ENCODE assay signal across 19 cellular contexts in the genomic region with DNA sequence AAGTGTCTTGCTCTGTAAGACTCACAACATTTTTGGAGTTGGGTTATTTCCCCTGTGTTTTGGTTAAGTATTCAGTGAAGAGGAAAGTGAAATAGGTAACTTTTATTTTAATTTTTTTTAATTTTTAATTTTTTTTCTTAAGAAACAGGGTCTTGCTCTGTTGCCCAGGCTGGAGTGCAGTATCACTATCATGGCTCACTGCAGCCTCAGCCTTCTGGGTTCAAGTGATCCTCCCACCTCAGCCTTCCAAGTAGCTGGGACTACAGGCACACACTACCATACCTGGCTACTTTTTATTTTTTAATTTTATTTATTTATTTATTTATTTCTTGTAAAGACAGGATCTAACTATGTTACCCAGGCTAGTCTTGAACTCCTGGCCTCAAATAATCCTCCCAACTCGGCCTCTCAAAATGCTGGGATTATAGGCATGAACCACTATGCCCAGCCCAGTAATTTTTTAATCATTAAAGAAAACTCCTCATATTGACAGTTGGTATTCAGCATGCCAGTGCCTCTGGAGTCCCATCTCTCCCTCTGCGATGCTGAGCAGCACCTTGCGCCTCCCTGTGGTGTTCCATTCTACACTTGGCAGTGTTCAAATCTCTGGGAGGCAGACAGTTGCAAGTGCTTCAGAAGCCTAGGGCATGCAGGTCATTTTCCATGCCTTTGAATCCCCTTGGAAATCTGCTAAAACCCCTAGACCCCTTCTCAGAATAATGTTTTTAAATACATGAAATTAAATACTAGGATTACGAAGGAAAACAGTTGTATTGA. TPM values are rescaled to one million over a fixed set of nuclear protein-coding genes. Genes with fewer than 3 reads are reported as not detected.
A peak's percentile ranks its signal among the peaks of the same experiment; 100 is the strongest.
DNase-seq lines count a peak whose midpoint lies in the region; ATAC-seq and TF ChIP-seq lines count a peak whose summit lies in the region.
"Had no signal": no experiment of that assay in that cellular context is flagged by ENCODE, and none has a peak within 500 bp of the region (broad histone marks: within the 10 kb centered on the region; RNA-seq: fewer than 3 reads in every experiment).

No MANE protein-coding gene starts in this region.

- TF ChIP-seq POLR2A in NB4 (IDR thresholded peaks at IDR 0.05; ENCODE audit: extremely low read depth, insufficient read length), result no peak

- no peak for TF ChIP-seq CTCF in NB4 (IDR thresholded peaks at IDR 0.05; ENCODE audit: low read depth, low read length)
- TF ChIP-seq CTCF in fibroblast of villous mesenchyme (IDR thresholded peaks at IDR 0.05; ENCODE audit: insufficient read depth, low read depth, low read length), result peak; percentile 8

- DNase-seq in NCI-H2171 treated with DMSO at 0.1 percent for 48 hours (lab: John Stamatoyannopoulos, UW) (peak; percentile 32), NCI-H2171 (lab: John Stamatoyannopoulos, UW) (no peak), COLO668 (lab: John Stamatoyannopoulos, UW; ENCODE audit: unreplicated experiment) (peak; percentile 9), NB4 (ENCODE audit: low read depth) (peak; percentile 21), fibroblast of villous mesenchyme (ENCODE audit: low read depth) (no peak), OCI-M1 (lab: John Stamatoyannopoulos, UW) (no peak), NCI-H510A (lab: John Stamatoyannopoulos, UW) (no peak)
- DNase-seq: activated CD4-positive, alpha-beta T cell treated with anti-CD3 and anti-CD28 coated beads, Interleukin-2, amount 10 ng/mL, durations not matched to agents 24 days and 14 days; activated naive CD8-positive, alpha-beta T cell treated with anti-CD3 and anti-CD28 coated beads, Interleukin-2, amount 50 U/mL, for 24 hours; body of pancreas; CD4-positive, alpha-beta T cell; effector memory CD8-positive, alpha-beta T cell; HCEC 1CT; left ventricle myocardium inferior; NCI-H1048; NCI-H345; uterus had no signal

- H3K4me3 ChIP-seq in NB4 (ENCODE audit: low read depth, low read length) (no peak overlapping the region), fibroblast of villous mesenchyme (ENCODE audit: low read depth, low read length) (no peak overlapping the region)
- H3K4me3 ChIP-seq: body of pancreas, left ventricle myocardium inferior, suprapubic skin, uterus had no signal

- no peak for ATAC-seq in GM21367 (IDR thresholded peaks at IDR 0.05; ENCODE audit: unreplicated experiment)
- ATAC-seq: activated naive CD8-positive, alpha-beta T cell treated with anti-CD3 and anti-CD28 coated beads, Interleukin-2, amount 50 U/mL, for 24 hours; body of pancreas; effector memory CD8-positive, alpha-beta T cell had no signal

RNA-seq across cellular contexts. Expression of gene GARNL3, which starts 41.1 kb away (rescaled TPM):
- 0.86 and 1.3 TPM in 2 replicates for total RNA-seq in fibroblast of villous mesenchyme

Comparison
In these comparisons a context has a peak if more than half of its experiments do, and no peak if none do; other contexts are left out.
1. DNase-seq: peak in NCI-H2171 treated with DMSO at 0.1 percent for 48 hours (single experiment), COLO668 (single experiment) and NB4 (single experiment); none in NCI-H2171 (single experiment), fibroblast of villous mesenchyme (single experiment), OCI-M1 (single experiment) and NCI-H510A (single experiment).